In the genomic region with DNA sequence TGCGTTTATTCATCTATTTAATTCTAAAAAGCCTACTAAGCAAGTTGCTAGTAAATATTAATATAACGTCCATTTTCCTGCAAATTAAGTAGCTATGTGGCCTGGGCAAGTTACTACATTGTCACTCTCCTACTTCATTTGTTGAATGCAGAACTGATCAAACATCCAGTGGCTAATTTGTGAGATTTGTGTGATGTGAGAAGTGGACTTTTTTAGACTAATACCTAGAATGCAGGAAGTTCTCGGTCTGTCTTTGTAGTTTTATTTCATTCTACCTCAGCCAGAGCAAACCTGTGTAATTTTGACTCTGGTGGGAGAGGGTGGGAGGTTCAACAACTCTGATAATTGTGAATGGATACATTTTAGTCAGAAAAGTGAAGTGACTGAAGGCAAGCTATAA, we compare ENCODE assay signal across 8 cellular contexts. TPM values are rescaled to one million over a fixed set of nuclear protein-coding genes. Genes with fewer than 3 reads are reported as not detected.
A peak's percentile ranks its signal among the peaks of the same experiment; 100 is the strongest.
DNase-seq lines count a peak whose midpoint lies in the region; ATAC-seq and TF ChIP-seq lines count a peak whose summit lies in the region.

No MANE protein-coding gene starts in this region.

- H3K27me3 Mint-ChIP-seq in activated naive CD4-positive, alpha-beta T cell treated with anti-CD3 and anti-CD28 coated beads, Interleukin-2, amount 10 ng/mL, durations not matched to agents 7 days and 5 days, result peaks cover 4% of the 10 kb centered on the region

- H3K9ac ChIP-seq in NT2/D1 (ENCODE audit: insufficient read length, low read depth), result peak overlapping the region; percentile 92

- H3K9me3 ChIP-seq in NT2/D1 (ENCODE audit: insufficient read depth, low read length), result no peaks in the 10 kb centered on the region
- H3K9me3 ChIP-seq in prostate gland, result no peaks in the 10 kb centered on the region

- H3K36me3 Mint-ChIP-seq in activated naive CD4-positive, alpha-beta T cell treated with anti-CD3 and anti-CD28 coated beads, Interleukin-2, amount 10 ng/mL, durations not matched to agents 7 days and 5 days, result peaks cover 15% of the 10 kb centered on the region

- CTCF ChIA-PET in activated naive CD4-positive, alpha-beta T cell treated with anti-CD3 and anti-CD28 coated beads, Interleukin-2, amount 10 ng/mL, durations not matched to agents 7 days and 5 days (lab: Charles Lee), result interaction anchor here (0.5 to 1.3 kb wide), 4 partner anchors 15 to 63 kb away, joined by 3 to 5 read pairs (median 3); partner anchors contain the start of gene GNPDA2

- H3K4me3 ChIP-seq in NT2/D1 (ENCODE audit: insufficient read length, low read depth) (peak overlapping the region; percentile 85), epithelial cell of esophagus (ENCODE audit: low read length) (peak overlapping the region; percentile 91), prostate gland (peak overlapping the region; percentile 72 to 87)

- peak overlapping the region; percentile 90 for H3K27ac Mint-ChIP-seq in activated naive CD4-positive, alpha-beta T cell treated with anti-CD3 and anti-CD28 coated beads, Interleukin-2, amount 10 ng/mL, durations not matched to agents 7 days and 5 days

- H3K27me3 ChIP-seq in NT2/D1 (ENCODE audit: insufficient read depth, insufficient read length), result no peaks in the 10 kb centered on the region
- H3K27me3 ChIP-seq in prostate gland (replicated peaks; ENCODE audit: insufficient read depth), result no peaks in the 10 kb centered on the region

- H3K4me1 ChIP-seq in NT2/D1 (ENCODE audit: insufficient read depth, insufficient read length) (no peaks in the 10 kb centered on the region), prostate gland (replicated peaks) (peaks cover 9% of the 10 kb centered on the region)

- WGBS in prostate gland, result 2% methylated on average over 3 of the region's 3 CpGs

- intact Hi-C loops in prostate gland (cut with DNase I), result loop anchor here (5.0 kb wide), 1 partner anchor 48 kb away; the partner anchor contains the start of gene GNPDA2

- TF ChIP-seq CTCF in epithelial cell of esophagus (IDR thresholded peaks at IDR 0.05; ENCODE audit: insufficient read depth, low read depth, low read length, missing control alignments) (no peak), prostate gland (IDR thresholded peaks at IDR 0.05) (no peak)

- ATAC-seq in GM18868 (IDR thresholded peaks at IDR 0.05; ENCODE audit: unreplicated experiment), result no peak
- ATAC-seq in HG03025 (IDR thresholded peaks at IDR 0.05; ENCODE audit: low FRiP score, unreplicated experiment), result no peak

- peaks cover 45% of the 10 kb centered on the region for H3K4me1 Mint-ChIP-seq in activated naive CD4-positive, alpha-beta T cell treated with anti-CD3 and anti-CD28 coated beads, Interleukin-2, amount 10 ng/mL, durations not matched to agents 7 days and 5 days

- TF ChIP-seq POLR2A in prostate gland (IDR thresholded peaks at IDR 0.05), result no peak

- peak overlapping the region; percentile 85 for H3K27ac ChIP-seq in prostate gland

- no peaks in the 10 kb centered on the region for H3K9me3 Mint-ChIP-seq in activated naive CD4-positive, alpha-beta T cell treated with anti-CD3 and anti-CD28 coated beads, Interleukin-2, amount 10 ng/mL, durations not matched to agents 7 days and 5 days

- DNase-seq in activated naive CD4-positive, alpha-beta T cell treated with anti-CD3 and anti-CD28 coated beads, Interleukin-2, amount 10 ng/mL, durations not matched to agents 7 days and 5 days, result no peak
- no peak for DNase-seq in activated naive CD4-positive, alpha-beta T cell treated with Interleukin-2 at 50 U/mL for 16 hours
- DNase-seq in NT2/D1 (ENCODE audit: low read depth, low spot score) (no peak), epithelial cell of esophagus (ENCODE audit: low read depth) (no peak), prostate gland (ENCODE audit: low spot score) (no peak)
- DNase-seq in stimulated activated CD4-positive, alpha-beta T cell treated with anti-CD3 and anti-CD28 coated beads, Interleukin-4, amount 100 ng/mL, for 4 hours, result no peak

- H3K4me3 Mint-ChIP-seq in activated naive CD4-positive, alpha-beta T cell treated with anti-CD3 and anti-CD28 coated beads, Interleukin-2, amount 10 ng/mL, durations not matched to agents 7 days and 5 days, result peak overlapping the region; percentile 98

- H3K36me3 ChIP-seq in NT2/D1 (ENCODE audit: insufficient read depth, insufficient read length, low read length), result peaks cover 26% of the 10 kb centered on the region
- H3K36me3 ChIP-seq in prostate gland, result no peaks in the 10 kb centered on the region

RNA-seq across cellular contexts. Expression of gene GUF1, which starts 0.8 kb away (rescaled TPM):
- total RNA-seq in prostate gland, result 10 to 100 TPM; 25.9 to 28.6 TPM

RNA-seq across cellular contexts. Expression of gene YIPF7, which starts 27.6 kb away (rescaled TPM):
- not detected for total RNA-seq in prostate gland

RNA-seq across cellular contexts. Expression of gene GNPDA2, which starts 47.3 kb away (rescaled TPM):
- 10 to 100 TPM; 13.2 to 16.2 TPM for total RNA-seq in prostate gland
